In the genomic region with DNA sequence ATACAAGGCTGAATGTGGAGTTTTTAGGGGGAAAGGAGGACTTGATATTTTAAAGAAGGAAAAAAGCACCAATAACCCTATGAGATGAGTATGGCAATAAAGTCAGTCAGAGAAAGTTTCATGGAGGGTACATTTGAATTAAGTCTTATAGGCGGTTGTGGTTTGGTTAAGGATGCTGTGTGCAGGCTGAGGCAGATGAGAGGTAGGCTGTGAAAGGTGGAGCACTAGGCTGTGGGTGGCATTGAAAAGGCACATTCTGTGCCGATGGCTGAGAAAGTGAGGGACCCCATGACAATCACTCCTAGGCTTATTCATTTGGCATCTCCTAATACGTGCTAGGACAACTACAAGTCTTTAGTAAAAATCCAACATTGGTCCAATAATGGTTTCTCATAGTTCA, we compare ENCODE assay signal across 7 cellular contexts.
DNase-seq lines count a peak whose midpoint lies in the region; ATAC-seq, FAIRE-seq and TF ChIP-seq lines count a peak whose summit lies in the region.
"Not testable (repeated sequence)": the region's sequence is repeated elsewhere in the genome, so short reads cannot be mapped to it uniquely, and the experiment has no call there.

No MANE protein-coding gene starts in this region.

- H3K27ac Mint-ChIP-seq in T-helper 17 cell; activated CD8-positive, alpha-beta T cell treated with anti-CD3 and anti-CD28 coated beads for 36 hours; effector memory CD8-positive, alpha-beta T cell: not testable (repeated sequence)
- H3K27ac Mint-ChIP-seq in natural killer cell, result peak overlapping the region in 1 of 2 donors; percentile 52

- POLR2A ChIA-PET in activated CD8-positive, alpha-beta T cell treated with anti-CD3 and anti-CD28 coated beads for 36 hours (lab: Charles Lee), result not testable (repeated sequence)

- H3K4me3 Mint-ChIP-seq in T-helper 17 cell; activated CD8-positive, alpha-beta T cell treated with anti-CD3 and anti-CD28 coated beads for 36 hours; effector memory CD8-positive, alpha-beta T cell; natural killer cell: not testable (repeated sequence)

- H3K9me3 Mint-ChIP-seq in activated CD8-positive, alpha-beta T cell treated with anti-CD3 and anti-CD28 coated beads for 36 hours; effector memory CD8-positive, alpha-beta T cell; natural killer cell: not testable (repeated sequence)

- ATAC-seq in T-helper 17 cell, result peak; percentile 32
- ATAC-seq in activated CD8-positive, alpha-beta T cell treated with anti-CD3 and anti-CD28 coated beads for 36 hours, result peak; percentile 65
- ATAC-seq in effector memory CD8-positive, alpha-beta T cell (replicated peaks), result peak; percentile 37
- peak in 2 of 3 donors; percentile 39 to 66 for ATAC-seq in natural killer cell
- ATAC-seq in stimulated activated naive CD8-positive, alpha-beta T cell treated with anti-CD3 and anti-CD28 coated beads, Interleukin-15, Interleukin-2, amounts not matched to agents 100 U/mL and 50 U/mL, for 24 hours, result peak; percentile 72

- DNase-seq in GM12891 (ENCODE audit: insufficient read length, low spot score); HTR-8/SVneo (ENCODE audit: insufficient read length, low spot score); T-helper 17 cell; activated CD8-positive, alpha-beta T cell treated with anti-CD3 and anti-CD28 coated beads for 36 hours; effector memory CD8-positive, alpha-beta T cell; natural killer cell; stimulated activated naive CD8-positive, alpha-beta T cell treated with anti-CD3 and anti-CD28 coated beads, Interleukin-15, Interleukin-2, amounts not matched to agents 100 U/mL and 50 U/mL, for 24 hours: not testable (repeated sequence)

- TF ChIP-seq POLR2A in GM12891 (IDR thresholded peaks at IDR 0.05; ENCODE audit: low read depth, low read length), result not testable (repeated sequence)

- FAIRE-seq in GM12891 (lab: Jason Lieb, UNC) (peak; percentile 23), HTR-8/SVneo (lab: Jason Lieb, UNC) (peak; percentile 40)

- H3K36me3 Mint-ChIP-seq in T-helper 17 cell (ENCODE audit: low read depth); activated CD8-positive, alpha-beta T cell treated with anti-CD3 and anti-CD28 coated beads for 36 hours (ENCODE audit: low read depth); effector memory CD8-positive, alpha-beta T cell (ENCODE audit: insufficient read depth); natural killer cell: not testable (repeated sequence)

- not testable (repeated sequence) for H3K27me3 Mint-ChIP-seq in T-helper 17 cell; activated CD8-positive, alpha-beta T cell treated with anti-CD3 and anti-CD28 coated beads for 36 hours; effector memory CD8-positive, alpha-beta T cell; natural killer cell (ENCODE audit: low read depth in 2 of 2)

- CTCF ChIA-PET in activated CD8-positive, alpha-beta T cell treated with anti-CD3 and anti-CD28 coated beads for 36 hours (lab: Charles Lee), result not testable (repeated sequence)

- H3K4me1 Mint-ChIP-seq in T-helper 17 cell (peaks cover 14% of the 10 kb centered on the region), natural killer cell (peaks cover 13 to 25% of the 10 kb centered on the region in 2 donors)
- H3K4me1 Mint-ChIP-seq in activated CD8-positive, alpha-beta T cell treated with anti-CD3 and anti-CD28 coated beads for 36 hours (ENCODE audit: low read depth), result peaks cover 22% of the 10 kb centered on the region
- peaks cover 4 to 22% of the 10 kb centered on the region in 2 donors for H3K4me1 Mint-ChIP-seq in effector memory CD8-positive, alpha-beta T cell (ENCODE audit: low read depth in 2 of 2)

- intact Hi-C loops in activated CD8-positive, alpha-beta T cell treated with anti-CD3 and anti-CD28 coated beads for 36 hours (cut with micrococcal nuclease); natural killer cell (cut with micrococcal nuclease): not testable (repeated sequence)

- H3K9me3 ChIP-seq in T-helper 17 cell (ENCODE audit: control insufficient read depth, low read length, poor library complexity, severe bottlenecking), result not testable (repeated sequence)

- not testable (repeated sequence) for TF ChIP-seq CTCF in activated CD8-positive, alpha-beta T cell treated with anti-CD3 and anti-CD28 coated beads for 36 hours (IDR thresholded peaks at IDR 0.05); natural killer cell (IDR thresholded peaks at IDR 0.05)
